ENCODE assay signal across 9 cellular contexts in genomic region chrX:135984220-135984619, GRCh38. TPM values are rescaled to one million over a fixed set of nuclear protein-coding genes. Genes with fewer than 3 reads are reported as not detected.
DNase-seq lines count a peak whose midpoint lies in the region; TF ChIP-seq lines count a peak whose summit lies in the region.
"Had no signal": no experiment of that assay in that cellular context is flagged by ENCODE, and none has a peak within 500 bp of the region (broad histone marks: within the 10 kb centered on the region; RNA-seq: fewer than 3 reads in every experiment).

No MANE protein-coding gene starts in this region.

- H3K4me2 ChIP-seq in DOHH2 (ENCODE audit: low read length): peak overlapping the region; percentile 71
- H3K4me2 ChIP-seq in MM.1S (ENCODE audit: low read depth, low read length): peak overlapping the region; percentile 72
- H3K4me2 ChIP-seq in neuronal stem cell (ENCODE audit: insufficient read depth, low read length, poor library complexity, severe bottlenecking): no peak overlapping the region

- no peak overlapping the region for H2BK120ac ChIP-seq in neuronal stem cell (ENCODE audit: low read depth, low read length)

- no peaks in the 10 kb centered on the region for H3K79me1 ChIP-seq in neuronal stem cell (ENCODE audit: low read depth, low read length)

- H3K9me2 ChIP-seq in DOHH2 (replicated peaks; ENCODE audit: control insufficient read depth, low read length) (no peaks in the 10 kb centered on the region), MM.1S (replicated peaks; ENCODE audit: insufficient read depth, low read length) (no peaks in the 10 kb centered on the region)

- TF ChIP-seq CTCF in DOHH2 (IDR thresholded peaks at IDR 0.05; ENCODE audit: low read depth, low read length, poor library complexity, severe bottlenecking) (no peak), MM.1S (IDR thresholded peaks at IDR 0.05; ENCODE audit: low read length) (no peak)

- no peak overlapping the region for H2BK12ac ChIP-seq in neuronal stem cell (ENCODE audit: low read length)

- intact Hi-C loops in dendritic cell treated with granulocyte-macrophage colony-stimulating factor and Interleukin-4, amounts not matched to agents 40 ng/mL and 50 ng/mL, for 4 days (cut with micrococcal nuclease): no loop called here

- no peak overlapping the region for H2BK15ac ChIP-seq in neuronal stem cell (ENCODE audit: low read length)

- peak overlapping the region; percentile 88 for H3K4me3 ChIP-seq in DOHH2 (ENCODE audit: low read length)
- H3K4me3 ChIP-seq in MM.1S (ENCODE audit: low read length): peak overlapping the region; percentile 75; the same call in 1 of the 2 replicates
- H3K4me3 ChIP-seq in neuronal stem cell (ENCODE audit: low read length in 2 of 2): peak overlapping the region in 1 of 2 donors; percentile 92

- H4K20me1 ChIP-seq in DOHH2 (ENCODE audit: control insufficient read depth, insufficient read depth, low read depth, low read length) (no peaks in the 10 kb centered on the region), MM.1S (ENCODE audit: insufficient read depth, low read length) (no peaks in the 10 kb centered on the region)

- H3K9ac ChIP-seq in MM.1S (ENCODE audit: low read length) (no peak overlapping the region), neuronal stem cell (ENCODE audit: low read depth, low read length, poor library complexity) (no peak overlapping the region)

- H4K91ac ChIP-seq in neuronal stem cell (ENCODE audit: low read depth, low read length, poor library complexity): no peak overlapping the region

- H3K9me3 ChIP-seq in DOHH2 (ENCODE audit: control insufficient read depth, insufficient read depth, low read length) (no peaks in the 10 kb centered on the region), MM.1S (replicated peaks; ENCODE audit: insufficient read depth, low read length) (no peaks in the 10 kb centered on the region), neuronal stem cell (replicated peaks in 1 of 2; ENCODE audit: control insufficient read depth in 2 of 2, insufficient read depth in 1 of 2, low read depth in 1 of 2, low read length in 2 of 2) (no peaks in the 10 kb centered on the region)

- H3K9me3 Mint-ChIP-seq in dendritic cell treated with granulocyte-macrophage colony-stimulating factor and Interleukin-4, amounts not matched to agents 40 ng/mL and 50 ng/mL, for 4 days: no peaks in the 10 kb centered on the region

- no peak overlapping the region for H2BK5ac ChIP-seq in neuronal stem cell (ENCODE audit: low read length)

- H3K36me3 Mint-ChIP-seq in dendritic cell treated with granulocyte-macrophage colony-stimulating factor and Interleukin-4, amounts not matched to agents 40 ng/mL and 50 ng/mL, for 4 days (ENCODE audit: low read depth): peaks cover 8% of the 10 kb centered on the region

- no peak overlapping the region for H3K14ac ChIP-seq in neuronal stem cell (ENCODE audit: low read length)

- peak overlapping the region; percentile 94 for H3K4me3 Mint-ChIP-seq in dendritic cell treated with granulocyte-macrophage colony-stimulating factor and Interleukin-4, amounts not matched to agents 40 ng/mL and 50 ng/mL, for 4 days

- no peak overlapping the region for H3K18ac ChIP-seq in neuronal stem cell (ENCODE audit: low read length)

- no peak overlapping the region for H3K23ac ChIP-seq in neuronal stem cell (ENCODE audit: low read depth, low read length, poor library complexity)

- H3K4me1 Mint-ChIP-seq in dendritic cell treated with granulocyte-macrophage colony-stimulating factor and Interleukin-4, amounts not matched to agents 40 ng/mL and 50 ng/mL, for 4 days (ENCODE audit: low read depth): peaks cover 42% of the 10 kb centered on the region

- no peak overlapping the region for H2AK5ac ChIP-seq in neuronal stem cell (ENCODE audit: low read depth, low read length)

- H3K27ac Mint-ChIP-seq in dendritic cell treated with granulocyte-macrophage colony-stimulating factor and Interleukin-4, amounts not matched to agents 40 ng/mL and 50 ng/mL, for 4 days: peak overlapping the region; percentile 85

- H2AFZ ChIP-seq in MM.1S (ENCODE audit: low read length) (peak overlapping the region; percentile 84), neuronal stem cell (ENCODE audit: low read length) (peak overlapping the region; percentile 89)

- no peaks in the 10 kb centered on the region for H3F3A ChIP-seq in DOHH2 (ENCODE audit: control insufficient read depth, insufficient read depth)
- no peaks in the 10 kb centered on the region for H3F3A ChIP-seq in MM.1S (ENCODE audit: insufficient read depth, low read length)

- H3K36me3 ChIP-seq in DOHH2 (ENCODE audit: control insufficient read depth, low read length): no peaks in the 10 kb centered on the region
- H3K36me3 ChIP-seq in MM.1S (replicated peaks; ENCODE audit: insufficient read depth, low read length): no peaks in the 10 kb centered on the region
- H3K36me3 ChIP-seq in neuronal stem cell (replicated peaks in 1 of 2; ENCODE audit: control insufficient read depth in 2 of 2, insufficient read depth in 2 of 2, low read length in 2 of 2): no peaks in the 10 kb centered on the region

- no peak overlapping the region for H4K8ac ChIP-seq in neuronal stem cell (ENCODE audit: low read depth, low read length)

- H3K27me3 ChIP-seq in DOHH2 (ENCODE audit: control insufficient read depth, low read length) (no peaks in the 10 kb centered on the region), MM.1S (replicated peaks; ENCODE audit: insufficient read depth, low read length) (no peaks in the 10 kb centered on the region), neuronal stem cell (ENCODE audit: control insufficient read depth in 3 of 3, insufficient read depth in 3 of 3, low read depth in 1 of 3, low read length in 3 of 3) (no peaks in the 10 kb centered on the region)

- H3K27ac ChIP-seq in DOHH2 (ENCODE audit: low read depth, low read length) (no peak overlapping the region), MM.1S (ENCODE audit: low read length) (no peak overlapping the region), neuronal stem cell (replicated peaks; ENCODE audit: low read length) (no peak overlapping the region)

- no peaks in the 10 kb centered on the region for H3K27me3 Mint-ChIP-seq in dendritic cell treated with granulocyte-macrophage colony-stimulating factor and Interleukin-4, amounts not matched to agents 40 ng/mL and 50 ng/mL, for 4 days

- H3K4me1 ChIP-seq in DOHH2 (ENCODE audit: control insufficient read depth, low read length) (peaks cover 21% of the 10 kb centered on the region), MM.1S (ENCODE audit: low read length) (0 out of 2 replicates have a peak, but pooled peaks cover 4% of the 10 kb centered on the region), neuronal stem cell (ENCODE audit: control insufficient read depth in 2 of 2, insufficient read depth in 1 of 2, low read depth in 1 of 2, low read length in 2 of 2) (no peaks in the 10 kb centered on the region)

- no CpG with 5 or more reads among the region's 2 CpGs for WGBS in neuronal stem cell (ENCODE audit: extremely low coverage in 2 of 2, insufficient read length in 2 of 2, insufficient replicate concordance in 1 of 2), 2 donors

- no peak for DNase-seq in MM.1S
- no peak for DNase-seq in neuronal stem cell (ENCODE audit: low spot score)
- no peak for DNase-seq in activated gamma-delta T cell treated with Interleukin-2 at 50 U/mL for 16 hours
- DNase-seq in NCI-H446 (lab: John Stamatoyannopoulos, UW): no peak
- no peak for DNase-seq in NCI-H774 (lab: John Stamatoyannopoulos, UW)
- DNase-seq in GOT3 (lab: John Stamatoyannopoulos, UW): no peak
- DNase-seq: NCI-H1105 had no signal

- H3K79me2 ChIP-seq in DOHH2 (ENCODE audit: control insufficient read depth, low read length) (peaks cover 39% of the 10 kb centered on the region), MM.1S (ENCODE audit: low read length) (peaks cover 17% of the 10 kb centered on the region)

- H3K4ac ChIP-seq in neuronal stem cell (ENCODE audit: low read length): no peak overlapping the region

RNA-seq across cellular contexts. Expression of gene SLC9A6, which starts 1.0 kb away (rescaled TPM):
- 7.7 TPM for polyA plus RNA-seq in neuronal stem cell (2013, experiment 1 of 2)
- polyA plus RNA-seq in neuronal stem cell (2013, experiment 2 of 2): 7.8 TPM

RNA-seq across cellular contexts. Expression of gene MMGT1, which starts 10.4 kb away (rescaled TPM):
- 18.0 TPM for polyA plus RNA-seq in neuronal stem cell (2013, experiment 1 of 2)
- 17.7 TPM for polyA plus RNA-seq in neuronal stem cell (2013, experiment 2 of 2)
